In the genomic region with DNA sequence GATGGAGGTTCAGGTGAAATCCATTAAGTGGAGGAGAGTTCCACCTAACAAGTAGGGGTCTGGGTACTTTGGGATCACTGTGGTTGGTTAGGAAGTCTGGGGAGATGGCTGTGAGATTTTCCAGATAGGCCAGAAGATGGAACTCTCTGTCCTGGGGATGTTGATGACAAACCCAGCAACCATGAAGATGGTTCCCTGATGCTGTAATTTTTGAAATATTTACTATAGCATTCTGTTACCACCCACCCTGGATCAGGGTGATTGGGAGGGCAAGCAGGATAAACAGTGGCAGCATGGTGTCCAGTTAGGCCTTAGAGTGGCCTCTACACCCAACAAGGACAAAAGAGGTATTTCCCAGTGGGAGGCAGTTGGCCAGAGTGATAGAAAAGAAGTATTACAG, we compare ENCODE assay signal across 21 cellular contexts. TPM values are rescaled to one million over a fixed set of nuclear protein-coding genes. Genes with fewer than 3 reads are reported as not detected.
"Had no signal": no experiment of that assay in that cellular context is flagged by ENCODE, and none has a peak within 500 bp of the region (broad histone marks: within the 10 kb centered on the region; RNA-seq: fewer than 3 reads in every experiment).

No MANE protein-coding gene starts in this region.

- H3K27ac ChIP-seq: SJSA1, SK-N-MC had no signal

- DNase-seq: Karpas-422, KG1, MM.1S, NCI-H1092 treated with DMSO at 0.1 percent for 48 hours, NCI-H1436, NCI-H187, NCI-H2029, NCI-H2081 treated with DMSO at 0.1 percent for 48 hours, NCI-H2171, NCI-H226, NCI-H446, NCI-H510A, NCI-H524 treated with DMSO at 0.1 percent for 48 hours, NCI-H69, NCI-H774, Right ventricle myocardium superior, RPMI8226, SIG-M5 had no signal

- H3K9me3 ChIP-seq: SJSA1 had no signal

- H3K4me3 ChIP-seq: SJSA1, SK-N-MC had no signal

- H3K36me3 ChIP-seq: SJSA1 had no signal

- H3K4me1 ChIP-seq: SJSA1 had no signal

RNA-seq across cellular contexts. Expression of a gene that starts 34.4 kb away (rescaled TPM):
- total RNA-seq: HT-29, SJSA1 had no signal
